ENCODE assay signal across 8 cellular contexts in the genomic region with DNA sequence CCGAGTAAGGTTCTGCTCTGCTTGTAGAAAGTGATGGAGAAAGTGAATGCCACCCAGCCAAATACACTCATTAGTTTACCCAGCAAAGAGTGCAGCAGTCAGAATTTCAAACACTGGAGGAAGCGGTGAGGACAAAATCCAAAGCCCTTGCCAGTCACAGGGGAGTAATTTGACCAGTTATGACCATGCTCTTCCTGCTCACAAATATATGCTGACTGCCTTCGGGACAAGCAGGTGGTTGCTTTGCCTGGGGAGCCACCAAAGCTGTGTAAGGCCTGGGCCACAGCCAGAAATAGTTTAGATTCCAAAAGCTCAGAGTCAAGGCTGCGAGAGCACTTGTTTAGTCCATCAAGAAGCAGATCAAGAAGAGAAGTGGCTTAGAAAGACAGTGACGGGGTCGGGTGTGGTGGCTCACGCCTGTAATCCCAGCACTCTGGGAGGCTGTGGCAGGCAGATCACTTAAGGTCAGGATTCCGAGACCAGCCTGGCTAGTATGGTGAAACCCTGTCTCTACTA. TPM values are rescaled to one million over a fixed set of nuclear protein-coding genes. Genes with fewer than 3 reads are reported as not detected.
DNase-seq lines count a peak whose midpoint lies in the region; ATAC-seq and TF ChIP-seq lines count a peak whose summit lies in the region.

No MANE protein-coding gene starts in this region.

- no peak overlapping the region for H2BK12ac ChIP-seq in mesenchymal stem cell (ENCODE audit: low read length in 2 of 2)

- H4K91ac ChIP-seq in mesenchymal stem cell (ENCODE audit: low read length) = no peak overlapping the region

- TF ChIP-seq POLR2A in NB4 (IDR thresholded peaks at IDR 0.05; ENCODE audit: extremely low read depth, insufficient read length) = no peak

- in situ Hi-C loops in T47D (cut with HindIII; ENCODE audit: low pct_unique_long_range_greater_than_20kb, low sequenced_read_pairs) = no loop called here

- peak overlapping the region; percentile 42 for H4K8ac ChIP-seq in mesenchymal stem cell (ENCODE audit: low read length)

- no peak overlapping the region for H3K4ac ChIP-seq in mesenchymal stem cell (ENCODE audit: low read depth in 1 of 2, low read length in 2 of 2)

- no peak overlapping the region for H3K9ac ChIP-seq in mesenchymal stem cell (ENCODE audit: low read length)

- no peak overlapping the region for H3K4me2 ChIP-seq in mesenchymal stem cell (ENCODE audit: low read length, poor library complexity, severe bottlenecking)

- H3K27ac ChIP-seq in mesenchymal stem cell (ENCODE audit: low read length, poor library complexity, severe bottlenecking) = peak overlapping the region; percentile 24

- H2BK5ac ChIP-seq in mesenchymal stem cell (ENCODE audit: low read depth, low read length, poor library complexity, severe bottlenecking) = no peak overlapping the region

- no peaks in the 10 kb centered on the region for H3K79me1 ChIP-seq in mesenchymal stem cell (replicated peaks; ENCODE audit: low read length, poor library complexity, severe bottlenecking)

- H2BK120ac ChIP-seq in mesenchymal stem cell (ENCODE audit: low read depth, low read length) = no peak overlapping the region

- no peak overlapping the region for H2BK15ac ChIP-seq in mesenchymal stem cell (ENCODE audit: low read depth, poor library complexity, severe bottlenecking)

- H3K9me3 ChIP-seq in mesenchymal stem cell (ENCODE audit: control insufficient read depth, low read length) = peaks cover 13% of the 10 kb centered on the region

- no peaks in the 10 kb centered on the region for H3K36me3 ChIP-seq in mesenchymal stem cell (ENCODE audit: control insufficient read depth in 1 of 2, insufficient read depth in 2 of 2, low read depth in 1 of 2, low read length in 2 of 2)

- no peak overlapping the region for H3K14ac ChIP-seq in mesenchymal stem cell (ENCODE audit: low read length in 2 of 2)

- DNase-seq in AG20443 (ENCODE audit: low spot score) = peak; percentile 49
- DNase-seq in NB4 (ENCODE audit: low read depth) = peak; percentile 18
- DNase-seq in T47D (ENCODE audit: low read depth in 1 of 2, low spot score in 1 of 2) = peak; percentile 85 to 100
- DNase-seq in mesenchymal stem cell = peak; percentile 76
- no peak for DNase-seq in OCI-M2 (lab: John Stamatoyannopoulos, UW; ENCODE audit: unreplicated experiment)
- DNase-seq in midbrain (lab: John Stamatoyannopoulos, UW) = no peak
- no peak for DNase-seq in cerebellar cortex (ENCODE audit: low spot score)

- H2AFZ ChIP-seq in mesenchymal stem cell (ENCODE audit: low read depth, low read length) = no peak overlapping the region

- H3K18ac ChIP-seq in mesenchymal stem cell (ENCODE audit: low read depth in 1 of 2, low read length in 2 of 2) = no peak overlapping the region

- peaks cover 9% of the 10 kb centered on the region for H3K4me1 ChIP-seq in mesenchymal stem cell (ENCODE audit: control insufficient read depth, insufficient read depth, low read depth, low read length)

- H2AK5ac ChIP-seq in mesenchymal stem cell (ENCODE audit: low read length, severe bottlenecking) = no peak overlapping the region

- no peak overlapping the region for H3K23ac ChIP-seq in mesenchymal stem cell (ENCODE audit: low read length in 2 of 2)

- no peak for ATAC-seq in HG03565 (IDR thresholded peaks at IDR 0.05; ENCODE audit: unreplicated experiment)

- WGBS in mesenchymal stem cell = 39% methylated on average over 8 of the region's 8 CpGs

- no peak overlapping the region for H3K4me3 ChIP-seq in NB4 (ENCODE audit: low read depth, low read length)
- H3K4me3 ChIP-seq in mesenchymal stem cell (ENCODE audit: insufficient read depth in 1 of 2, low read depth in 1 of 2, low read length in 2 of 2) = no peak overlapping the region

- TF ChIP-seq CTCF in NB4 (IDR thresholded peaks at IDR 0.05; ENCODE audit: low read depth, low read length) = no peak

- H3K27me3 ChIP-seq in mesenchymal stem cell (ENCODE audit: control insufficient read depth in 1 of 2, insufficient read depth in 1 of 2, low read length in 2 of 2) = no peaks in the 10 kb centered on the region

RNA-seq across cellular contexts. Expression of a gene that starts 51.0 kb away (rescaled TPM):
- 52.5 TPM for polyA plus RNA-seq in mesenchymal stem cell (2013, experiment 1 of 2)
- polyA plus RNA-seq in mesenchymal stem cell (2013, experiment 2 of 2) = 54.3 TPM

Comparison
In these comparisons a context has a peak if more than half of its experiments do, and no peak if none do; other contexts are left out.
1. DNase-seq: peak in AG20443 (single experiment), NB4 (single experiment), T47D (2 of 2) and mesenchymal stem cell (single experiment); none in OCI-M2 (single experiment), midbrain (single experiment) and cerebellar cortex (single experiment).